10 cellular contexts compared by ENCODE assay signal in genomic region chr9:121340676-121341392, GRCh38. TPM values are rescaled to one million over a fixed set of nuclear protein-coding genes. Genes with fewer than 3 reads are reported as not detected.
DNase-seq lines count a peak whose midpoint lies in the region; ATAC-seq, FAIRE-seq and TF ChIP-seq lines count a peak whose summit lies in the region.
"Had no signal": no experiment of that assay in that cellular context is flagged by ENCODE, and none has a peak within 500 bp of the region (broad histone marks: within the 10 kb centered on the region; RNA-seq: fewer than 3 reads in every experiment).

No MANE protein-coding gene starts in this region.

- in situ Hi-C loops in gastrocnemius medialis (cut with MboI; ENCODE audit: low sequenced_read_pairs in 4 of 4), result no loop called here

- H3K27ac ChIP-seq in gastrocnemius medialis (peak overlapping the region; percentile 67 to 97 (median 76)), Peyer's patch (no peak overlapping the region)

- FAIRE-seq in H54 (lab: Jason Lieb, UNC), result peak; percentile 30

- H3K27me3 ChIP-seq in gastrocnemius medialis (no peaks in the 10 kb centered on the region), Peyer's patch (no peaks in the 10 kb centered on the region)

- H3K4me1 ChIP-seq in gastrocnemius medialis (peaks cover 41% of the 10 kb centered on the region in 2 donors), Peyer's patch (peaks cover 0 to 7% (median 0%) of the 10 kb centered on the region in 4 donors)

- H3K4me3 ChIP-seq in gastrocnemius medialis (no peak overlapping the region), Peyer's patch (no peak overlapping the region)

- TF ChIP-seq POLR2A in H54 (IDR thresholded peaks at IDR 0.05; ENCODE audit: low read depth, low read length) (no peak), gastrocnemius medialis (IDR thresholded peaks at IDR 0.05) (peak in 1 of 2 donors; percentile 16), Peyer's patch (IDR thresholded peaks at IDR 0.05) (no peak)

- DNase-seq in H54 (ENCODE audit: insufficient read length, low spot score) (no peak), gastrocnemius medialis (peak in 1 of 2 donors; percentile 75), Peyer's patch (no peak), AG08395 (ENCODE audit: low spot score) (no peak)
- DNase-seq: HCEC 1CT, NCI-H526, SK-N-SH had no signal

- H3K36me3 ChIP-seq in gastrocnemius medialis, result peaks cover 0 to 53% of the 10 kb centered on the region in 2 donors
- H3K36me3 ChIP-seq in Peyer's patch, result peaks cover 0 to 44% (median 0%) of the 10 kb centered on the region in 3 donors

- H3K9me3 ChIP-seq in gastrocnemius medialis, result no peaks in the 10 kb centered on the region
- H3K9me3 ChIP-seq in Peyer's patch, result no peaks in the 10 kb centered on the region
- H3K9me3 ChIP-seq: SK-N-SH had no signal

- ATAC-seq in GM18870 (IDR thresholded peaks at IDR 0.05; ENCODE audit: unreplicated experiment) (peak; percentile 72), HG03565 (IDR thresholded peaks at IDR 0.05; ENCODE audit: unreplicated experiment) (peak; percentile 87), gastrocnemius medialis (peak; percentile 67 to 87), HG03159 (IDR thresholded peaks at IDR 0.05; ENCODE audit: unreplicated experiment) (no peak)

- intact Hi-C loops in gastrocnemius medialis (cut with DNase I; ENCODE audit: low total_unique reads), result no loop called here

- TF ChIP-seq CTCF in gastrocnemius medialis (IDR thresholded peaks at IDR 0.05 in 4 of 5, conservative IDR thresholded peaks at IDR 0.05 in 1 of 5) (no peak), Peyer's patch (IDR thresholded peaks at IDR 0.05) (no peak)

RNA-seq across cellular contexts. Expression of gene STOM, which starts 29.2 kb away (rescaled TPM):
- total RNA-seq in gastrocnemius medialis (10 to 100 TPM; 60.0 to 89.5 (median 76.3) TPM), Peyer's patch (10 to 100 TPM; 30.5 to 60.1 (median 47.2) TPM)

Comparison
In these comparisons a context has a peak if more than half of its experiments do, and no peak if none do; other contexts are left out.
1. H3K27ac ChIP-seq: peak in gastrocnemius medialis (4 of 4); none in Peyer's patch (0 of 4).